Comparison of ENCODE assay signal across 18 cellular contexts in the genomic region with DNA sequence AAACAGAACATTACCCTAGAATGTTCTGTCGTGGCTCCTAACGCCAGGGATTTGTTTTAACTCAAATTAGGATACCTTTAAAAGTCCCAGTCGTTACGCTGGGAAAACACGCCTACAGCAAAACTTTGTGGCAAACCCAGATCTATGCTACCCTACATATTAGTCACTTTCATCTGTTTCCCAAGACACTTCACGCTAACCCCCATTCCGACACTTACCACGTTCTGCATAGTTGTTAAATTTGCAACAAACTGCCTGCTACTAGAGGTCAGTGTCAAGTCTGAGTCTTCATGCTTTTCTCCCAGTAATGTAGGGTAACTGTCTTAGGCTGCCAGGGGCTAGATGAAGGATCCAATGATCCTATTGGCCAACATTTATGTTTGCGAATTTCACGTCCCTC.
"Had no signal": no experiment of that assay in that cellular context is flagged by ENCODE, and none has a peak within 500 bp of the region (broad histone marks: within the 10 kb centered on the region; RNA-seq: fewer than 3 reads in every experiment).

No MANE protein-coding gene starts in this region.

- H3K27ac Mint-ChIP-seq: effector memory CD8-positive, alpha-beta T cell; naive thymus-derived CD8-positive, alpha-beta T cell; stimulated activated naive B cell treated with anti-CD40 and anti-IgM and Interleukin-4, amounts not matched to agents 10 μg/mL and 1 μg/mL and 100 μg/mL, for 72 hours; stimulated activated naive CD8-positive, alpha-beta T cell treated with anti-CD3 and anti-CD28 coated beads, Interleukin-15, amount 100 ng/mL, for 72 hours had no signal

- ATAC-seq: effector memory CD8-positive, alpha-beta T cell; mucosa of descending colon; naive thymus-derived CD8-positive, alpha-beta T cell; stimulated activated naive B cell treated with anti-CD40 and anti-IgM and Interleukin-4, amounts not matched to agents 10 μg/mL and 1 μg/mL and 100 μg/mL, for 72 hours; stimulated activated naive CD8-positive, alpha-beta T cell treated with anti-CD3 and anti-CD28 coated beads, Interleukin-15, amount 100 ng/mL, for 72 hours had no signal

- H3K27me3 ChIP-seq: esophagus squamous epithelium, hepatocyte, right atrium auricular region, sigmoid colon, testis, tibial nerve had no signal

- H3K4me1 ChIP-seq: esophagus squamous epithelium, right atrium auricular region, sigmoid colon, testis, tibial nerve had no signal

- H3K4me1 Mint-ChIP-seq: naive thymus-derived CD8-positive, alpha-beta T cell; stimulated activated naive CD8-positive, alpha-beta T cell treated with anti-CD3 and anti-CD28 coated beads, Interleukin-15, amount 100 ng/mL, for 72 hours had no signal

- H3K9me3 ChIP-seq: esophagus squamous epithelium, mucosa of descending colon, right atrium auricular region, sigmoid colon, testis, tibial nerve had no signal

- H3K36me3 Mint-ChIP-seq: naive thymus-derived CD8-positive, alpha-beta T cell; stimulated activated naive B cell treated with anti-CD40 and anti-IgM and Interleukin-4, amounts not matched to agents 10 μg/mL and 1 μg/mL and 100 μg/mL, for 72 hours had no signal

- H3K27me3 Mint-ChIP-seq: effector memory CD8-positive, alpha-beta T cell had no signal

- H3K79me2 ChIP-seq: hepatocyte had no signal

- H3K4me3 Mint-ChIP-seq: effector memory CD8-positive, alpha-beta T cell; naive thymus-derived CD8-positive, alpha-beta T cell; neural crest cell; stimulated activated naive B cell treated with anti-CD40 and anti-IgM and Interleukin-4, amounts not matched to agents 10 μg/mL and 1 μg/mL and 100 μg/mL, for 72 hours; stimulated activated naive CD8-positive, alpha-beta T cell treated with anti-CD3 and anti-CD28 coated beads, Interleukin-15, amount 100 ng/mL, for 72 hours had no signal

- H3K36me3 ChIP-seq: esophagus squamous epithelium, right atrium auricular region, sigmoid colon, tibial nerve had no signal

- H3K4me3 ChIP-seq: esophagus squamous epithelium, hepatocyte, mucosa of descending colon, right atrium auricular region, sigmoid colon, skin epidermis, testis, tibial nerve had no signal

- DNase-seq: effector memory CD8-positive, alpha-beta T cell; esophagus squamous epithelium; foreskin fibroblast; head of caudate nucleus; mucosa of descending colon; naive thymus-derived CD8-positive, alpha-beta T cell; posterior cingulate gyrus; sigmoid colon; stimulated activated CD4-positive, alpha-beta T cell treated with anti-CD3 and anti-CD28 coated beads, Interleukin-2, amount 100 ng/mL, for 24 hours; stimulated activated CD4-positive, alpha-beta T cell treated with anti-CD3 and anti-CD28 coated beads, Interleukin-4, amount 100 ng/mL, for 4 hours; stimulated activated naive B cell treated with anti-CD40 and anti-IgM and Interleukin-4, amounts not matched to agents 10 μg/mL and 1 μg/mL and 100 μg/mL, for 72 hours; stimulated activated naive CD8-positive, alpha-beta T cell treated with anti-CD3 and anti-CD28 coated beads, Interleukin-15, amount 100 ng/mL, for 72 hours; testis had no signal

- H3K9me3 Mint-ChIP-seq: neural crest cell; stimulated activated naive B cell treated with anti-CD40 and anti-IgM and Interleukin-4, amounts not matched to agents 10 μg/mL and 1 μg/mL and 100 μg/mL, for 72 hours; stimulated activated naive CD8-positive, alpha-beta T cell treated with anti-CD3 and anti-CD28 coated beads, Interleukin-15, amount 100 ng/mL, for 72 hours had no signal
